Comparison of ENCODE assay signal across 31 cellular contexts in the genomic region with DNA sequence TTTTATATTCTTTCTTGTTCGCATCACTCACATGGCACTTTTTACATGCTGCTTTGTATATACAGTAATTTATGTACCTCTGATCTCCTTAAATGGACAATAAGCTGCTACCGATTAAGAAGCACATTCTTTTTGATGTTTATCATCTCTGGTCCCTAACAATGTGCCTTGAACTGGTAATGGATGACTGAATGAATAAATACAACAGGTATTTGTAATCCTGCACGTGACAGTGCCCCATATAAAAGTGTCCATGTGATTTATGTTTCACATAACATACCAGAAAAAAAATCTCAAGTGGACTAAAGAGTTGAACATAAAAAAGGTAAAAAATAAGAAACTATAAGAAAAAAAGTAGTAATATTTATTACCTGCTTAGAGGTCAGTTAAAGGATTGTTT. TPM values are rescaled to one million over a fixed set of nuclear protein-coding genes. Genes with fewer than 3 reads are reported as not detected.
A peak's percentile ranks its signal among the peaks of the same experiment; 100 is the strongest.
DNase-seq lines count a peak whose midpoint lies in the region; FAIRE-seq and TF ChIP-seq lines count a peak whose summit lies in the region.
"Had no signal": no experiment of that assay in that cellular context is flagged by ENCODE, and none has a peak within 500 bp of the region (broad histone marks: within the 10 kb centered on the region; RNA-seq: fewer than 3 reads in every experiment).

No MANE protein-coding gene starts in this region.

- H3K27me3 ChIP-seq in breast epithelium: no peaks in the 10 kb centered on the region
- H3K27me3 ChIP-seq in kidney epithelial cell (ENCODE audit: control insufficient read depth, insufficient read depth, low read length): no peaks in the 10 kb centered on the region
- no peaks in the 10 kb centered on the region for H3K27me3 ChIP-seq in WERI-Rb-1 (ENCODE audit: insufficient read depth, low read depth, severe bottlenecking)
- H3K27me3 ChIP-seq in spleen (replicated peaks in 1 of 7): no peaks in the 10 kb centered on the region
- H3K27me3 ChIP-seq: adrenal gland, body of pancreas had no signal

- TF ChIP-seq CTCF in MCF 10A (IDR thresholded peaks at IDR 0.05; ENCODE audit: unreplicated experiment) (no peak), breast epithelium (IDR thresholded peaks at IDR 0.05) (no peak), kidney epithelial cell (IDR thresholded peaks at IDR 0.05; ENCODE audit: insufficient read depth, low read length, poor library complexity, severe bottlenecking) (no peak), WERI-Rb-1 (IDR thresholded peaks at IDR 0.05; ENCODE audit: low read depth, low read length) (no peak), spleen (IDR thresholded peaks at IDR 0.05 in 8 of 11, conservative IDR thresholded peaks at IDR 0.05 in 3 of 11) (no peak)

- H3K4me3 ChIP-seq in breast epithelium (no peak overlapping the region), kidney epithelial cell (ENCODE audit: low read depth, low read length) (no peak overlapping the region), WERI-Rb-1 (ENCODE audit: low read depth, low read length) (no peak overlapping the region), spleen (no peak overlapping the region)
- H3K4me3 ChIP-seq: adrenal gland, body of pancreas, PC-9 had no signal

- H3K9me3 ChIP-seq in breast epithelium (no peaks in the 10 kb centered on the region), WERI-Rb-1 (ENCODE audit: severe bottlenecking) (no peaks in the 10 kb centered on the region), spleen (no peaks in the 10 kb centered on the region)
- H3K9me3 ChIP-seq: adrenal gland, body of pancreas had no signal

- peak overlapping the region; percentile 61 for H3K27ac Mint-ChIP-seq in MCF 10A (ENCODE audit: low read depth, unreplicated experiment)
- H3K27ac Mint-ChIP-seq: activated CD4-positive, alpha-beta memory T cell treated with anti-CD3 and anti-CD28 coated beads, Interleukin-2, amount 10 ng/mL, durations not matched to agents 7 days and 5 days; activated naive CD4-positive, alpha-beta T cell treated with anti-CD3 and anti-CD28 coated beads, Interleukin-2, amount 10 ng/mL, durations not matched to agents 7 days and 5 days; activated T-helper 1 cell treated with anti-CD3 and anti-CD28 coated beads, Interleukin-12 subunit alpha, Interleukin-12 subunit beta, Interleukin-2, Interleukin-4 antibody, amounts not matched to agents 30 ng/mL and 10 ng/mL and 1 ng/mL, durations not matched to agents 14 hours and 24 hours and 36 hours; naive thymus-derived CD8-positive, alpha-beta T cell; progenitor cell of endocrine pancreas; stimulated activated memory B cell treated with anti-CD40 and anti-IgM and Interleukin-4, amounts not matched to agents 10 μg/mL and 1 μg/mL and 100 μg/mL, for 72 hours had no signal

- 75 to 87% (median 82%) methylated on average over 3 of the region's 3 CpGs for WGBS in spleen, 5 donors

- H3K9me3 Mint-ChIP-seq in MCF 10A (ENCODE audit: unreplicated experiment): no peaks in the 10 kb centered on the region
- H3K9me3 Mint-ChIP-seq: activated CD4-positive, alpha-beta memory T cell treated with anti-CD3 and anti-CD28 coated beads, Interleukin-2, amount 10 ng/mL, durations not matched to agents 7 days and 5 days; activated naive CD4-positive, alpha-beta T cell treated with anti-CD3 and anti-CD28 coated beads, Interleukin-2, amount 10 ng/mL, durations not matched to agents 7 days and 5 days; activated T-helper 1 cell treated with anti-CD3 and anti-CD28 coated beads, Interleukin-12 subunit alpha, Interleukin-12 subunit beta, Interleukin-2, Interleukin-4 antibody, amounts not matched to agents 30 ng/mL and 10 ng/mL and 1 ng/mL, durations not matched to agents 14 hours and 24 hours and 36 hours; naive thymus-derived CD8-positive, alpha-beta T cell; stimulated activated memory B cell treated with anti-CD40 and anti-IgM and Interleukin-4, amounts not matched to agents 10 μg/mL and 1 μg/mL and 100 μg/mL, for 72 hours had no signal

- no peak for DNase-seq in MCF 10A (ENCODE audit: unreplicated experiment)
- DNase-seq in breast epithelium (ENCODE audit: low spot score in 2 of 2): no peak
- DNase-seq in RCC 7860 (ENCODE audit: low spot score): peak; percentile 24
- DNase-seq in kidney epithelial cell (ENCODE audit: low read depth): peak; percentile 44
- DNase-seq in GM19239 (ENCODE audit: insufficient read length, low spot score): no peak
- DNase-seq in WERI-Rb-1: no peak
- no peak for DNase-seq in effector CD4-positive, alpha-beta T cell
- DNase-seq in spleen: no peak
- DNase-seq: 8988T; activated CD4-positive, alpha-beta memory T cell treated with anti-CD3 and anti-CD28 coated beads, Interleukin-2, amount 10 ng/mL, durations not matched to agents 7 days and 5 days; activated CD8-positive, alpha-beta memory T cell treated with anti-CD3 and anti-CD28 coated beads, Interleukin-2, amount 50 U/mL, for 48 hours; activated naive CD4-positive, alpha-beta T cell treated with anti-CD3 and anti-CD28 coated beads, Interleukin-2, amount 10 ng/mL, durations not matched to agents 7 days and 5 days; adrenal gland; body of pancreas; glutamatergic neuron; naive thymus-derived CD8-positive, alpha-beta T cell; NCI-H1417 treated with DMSO at 0.1 percent for 48 hours; NCI-H2029 treated with DMSO at 0.1 percent for 48 hours; NCI-H2227 treated with DMSO at 0.1 percent for 48 hours; NCI-H526 treated with DMSO at 0.1 percent for 48 hours; SHP77; stimulated activated CD4-positive, alpha-beta T cell treated with anti-CD3 and anti-CD28 coated beads, Interleukin-15, amount 100 ng/mL, for 24 hours; T-helper 2 cell had no signal

- no peaks in the 10 kb centered on the region for H3K36me3 Mint-ChIP-seq in MCF 10A (ENCODE audit: insufficient read depth, unreplicated experiment)
- H3K36me3 Mint-ChIP-seq: activated naive CD4-positive, alpha-beta T cell treated with anti-CD3 and anti-CD28 coated beads, Interleukin-2, amount 10 ng/mL, durations not matched to agents 7 days and 5 days; naive thymus-derived CD8-positive, alpha-beta T cell; stimulated activated memory B cell treated with anti-CD40 and anti-IgM and Interleukin-4, amounts not matched to agents 10 μg/mL and 1 μg/mL and 100 μg/mL, for 72 hours had no signal

- CTCF ChIA-PET in MCF 10A (lab: Yijun Ruan, JAX): interaction anchor here (0.7 kb wide), 2 partner anchors 9 to 16 kb away, joined by 3 to 4 read pairs; no protein-coding TSS in a partner anchor

- H3K4me1 ChIP-seq in breast epithelium (no peaks in the 10 kb centered on the region), spleen (no peaks in the 10 kb centered on the region)
- H3K4me1 ChIP-seq: adrenal gland had no signal

- no TSS peak for BruUV-seq in MCF 10A (replicated peaks; lab: Mats Ljungman, UMichigan)

- no peaks in the 10 kb centered on the region for H3K36me3 ChIP-seq in breast epithelium
- H3K36me3 ChIP-seq in kidney epithelial cell (ENCODE audit: control insufficient read depth, insufficient read depth, low read length): no peaks in the 10 kb centered on the region
- no peaks in the 10 kb centered on the region for H3K36me3 ChIP-seq in WERI-Rb-1
- no peaks in the 10 kb centered on the region for H3K36me3 ChIP-seq in spleen
- H3K36me3 ChIP-seq: adrenal gland had no signal

- H3K27me3 Mint-ChIP-seq in MCF 10A (ENCODE audit: insufficient read depth, unreplicated experiment): no peaks in the 10 kb centered on the region
- H3K27me3 Mint-ChIP-seq: stimulated activated memory B cell treated with anti-CD40 and anti-IgM and Interleukin-4, amounts not matched to agents 10 μg/mL and 1 μg/mL and 100 μg/mL, for 72 hours had no signal

- POLR2A ChIA-PET in MCF 10A (lab: Yijun Ruan, JAX): interaction anchor here (1.1 to 2.3 kb wide), 4 partner anchors 8 to 43 kb away, joined by 3 to 11 read pairs (median 3); a partner anchor contains a TSS

- H3K4me1 Mint-ChIP-seq in MCF 10A (ENCODE audit: insufficient read depth, unreplicated experiment): peaks cover 59% of the 10 kb centered on the region
- H3K4me1 Mint-ChIP-seq: naive thymus-derived CD8-positive, alpha-beta T cell; stimulated activated memory B cell treated with anti-CD40 and anti-IgM and Interleukin-4, amounts not matched to agents 10 μg/mL and 1 μg/mL and 100 μg/mL, for 72 hours had no signal

- H3K27ac ChIP-seq in breast epithelium: no peak overlapping the region
- no peak overlapping the region for H3K27ac ChIP-seq in WERI-Rb-1
- H3K27ac ChIP-seq in spleen: no peak overlapping the region
- H3K27ac ChIP-seq: adrenal gland, body of pancreas, KMS-11 had no signal

- FAIRE-seq in RCC 7860 (lab: Jason Lieb, UNC): no peak
- FAIRE-seq in GM19239 (lab: Jason Lieb, UNC): no peak
- FAIRE-seq: GM18507, H54, HTR-8/SVneo had no signal

- H3K4me3 Mint-ChIP-seq in MCF 10A (ENCODE audit: unreplicated experiment): no peak overlapping the region
- H3K4me3 Mint-ChIP-seq: activated CD4-positive, alpha-beta memory T cell treated with anti-CD3 and anti-CD28 coated beads, Interleukin-2, amount 10 ng/mL, durations not matched to agents 7 days and 5 days; activated naive CD4-positive, alpha-beta T cell treated with anti-CD3 and anti-CD28 coated beads, Interleukin-2, amount 10 ng/mL, durations not matched to agents 7 days and 5 days; activated T-helper 1 cell treated with anti-CD3 and anti-CD28 coated beads, Interleukin-12 subunit alpha, Interleukin-12 subunit beta, Interleukin-2, Interleukin-4 antibody, amounts not matched to agents 30 ng/mL and 10 ng/mL and 1 ng/mL, durations not matched to agents 14 hours and 24 hours and 36 hours; naive thymus-derived CD8-positive, alpha-beta T cell; stimulated activated memory B cell treated with anti-CD40 and anti-IgM and Interleukin-4, amounts not matched to agents 10 μg/mL and 1 μg/mL and 100 μg/mL, for 72 hours had no signal

- intact Hi-C loops in MCF 10A (cut with micrococcal nuclease) (no loop called here), breast epithelium (cut with DNase I; ENCODE audit: low total_unique reads) (no loop called here), spleen (cut with DNase I; ENCODE audit: low total_unique reads) (no loop called here)

- no peak for TF ChIP-seq POLR2A in breast epithelium (IDR thresholded peaks at IDR 0.05)
- no peak for TF ChIP-seq POLR2A in spleen (IDR thresholded peaks at IDR 0.05)

RNA-seq across cellular contexts. Expression of a gene that starts 7.7 kb away (rescaled TPM):
- total RNA-seq in MCF 10A (2022) (74.0 and 81.6 TPM in 2 replicates), breast epithelium (10 to 100 TPM; 41.6 to 76.6 (median 76.5) TPM), kidney epithelial cell (104 and 109 TPM in 2 replicates), spleen (10 to 100 TPM; 42.8 to 69.1 (median 48.5) TPM)
- 1 to 10 TPM; 6.6 to 8.5 (median 7.8) TPM for polyA plus RNA-seq in spleen

Comparison
In these comparisons a context has a peak if more than half of its experiments do, and no peak if none do; other contexts are left out.
1. DNase-seq: peak in RCC 7860 (single experiment) and kidney epithelial cell (single experiment); none in MCF 10A (single experiment), breast epithelium (0 of 2), GM19239 (single experiment), WERI-Rb-1 (single experiment), effector CD4-positive, alpha-beta T cell (single experiment) and spleen (single experiment).